ENCODE assay signal across 9 cellular contexts in genomic region chr3:96814581-96815567, GRCh38. TPM values are rescaled to one million over a fixed set of nuclear protein-coding genes. Genes with fewer than 3 reads are reported as not detected.
A peak's percentile ranks its signal among the peaks of the same experiment; 100 is the strongest.
DNase-seq lines count a peak whose midpoint lies in the region; ATAC-seq lines count a peak whose summit lies in the region.
"Had no signal": no experiment of that assay in that cellular context is flagged by ENCODE, and none has a peak within 500 bp of the region (broad histone marks: within the 10 kb centered on the region; RNA-seq: fewer than 3 reads in every experiment).

Gene EPHA6, plus strand, starts transcription at chr3:96814594.

- peak within 1 kb of the TSS; percentile 49 for H3K4me3 Mint-ChIP-seq in activated CD4-positive, alpha-beta T cell treated with anti-CD3 and anti-CD28 coated beads for 36 hours
- peak within 1 kb of the TSS; percentile 69 for H3K4me3 Mint-ChIP-seq in activated T-helper 2 cell treated with anti-CD3 and anti-CD28 coated beads, Interferon-gamma antibody, Interleukin-2, Interleukin-4, amounts not matched to agents 10 μg/mL and 5 μg/mL and 100 μg/mL, durations not matched to agents 14 hours and 24 hours and 36 hours (ENCODE audit: low read depth)
- H3K4me3 Mint-ChIP-seq in stimulated activated effector memory CD8-positive, alpha-beta T cell treated with anti-CD3 and anti-CD28 coated beads, Interleukin-12 subunit alpha, Interleukin-12 subunit beta, amount 100 ng/mL, for 72 hours: peak within 1 kb of the TSS; percentile 40
- no peak within 1 kb of the TSS for H3K4me3 Mint-ChIP-seq in immature natural killer cell

- POLR2A ChIA-PET in activated CD4-positive, alpha-beta T cell treated with anti-CD3 and anti-CD28 coated beads for 36 hours (lab: Charles Lee): no interaction called here

- peak; percentile 5 for DNase-seq in activated CD4-positive, alpha-beta T cell treated with anti-CD3 and anti-CD28 coated beads for 36 hours
- no peak for DNase-seq in activated CD4-positive, alpha-beta T cell treated with anti-CD3 and anti-CD28 coated beads for 1 hour
- no peak for DNase-seq in activated T-helper 2 cell treated with anti-CD3 and anti-CD28 coated beads, Interferon-gamma antibody, Interleukin-2, Interleukin-4, amounts not matched to agents 10 μg/mL and 5 μg/mL and 100 μg/mL, durations not matched to agents 14 hours and 24 hours and 36 hours (ENCODE audit: low spot score)
- no peak for DNase-seq in stimulated activated effector memory CD8-positive, alpha-beta T cell treated with anti-CD3 and anti-CD28 coated beads, Interleukin-12 subunit alpha, Interleukin-12 subunit beta, amount 100 ng/mL, for 72 hours (ENCODE audit: low spot score in 2 of 2)
- DNase-seq in SIG-M5 (lab: John Stamatoyannopoulos, UW): no peak
- DNase-seq in NAMALWA (ENCODE audit: low spot score): no peak
- DNase-seq in immature natural killer cell: no peak
- DNase-seq: DND-41 had no signal

- peaks cover 23% of the 10 kb centered on the region for H3K27me3 Mint-ChIP-seq in activated CD4-positive, alpha-beta T cell treated with anti-CD3 and anti-CD28 coated beads for 36 hours
- H3K27me3 Mint-ChIP-seq in activated T-helper 2 cell treated with anti-CD3 and anti-CD28 coated beads, Interferon-gamma antibody, Interleukin-2, Interleukin-4, amounts not matched to agents 10 μg/mL and 5 μg/mL and 100 μg/mL, durations not matched to agents 14 hours and 24 hours and 36 hours (ENCODE audit: low read depth): peaks cover 24% of the 10 kb centered on the region
- H3K27me3 Mint-ChIP-seq in immature natural killer cell (ENCODE audit: low read depth in 3 of 3): peaks cover 0 to 9% (median 3%) of the 10 kb centered on the region in 3 donors

- ATAC-seq in activated CD4-positive, alpha-beta T cell treated with anti-CD3 and anti-CD28 coated beads for 36 hours: no peak
- peak; percentile 19 for ATAC-seq in stimulated activated effector memory CD8-positive, alpha-beta T cell treated with anti-CD3 and anti-CD28 coated beads, Interleukin-12 subunit alpha, Interleukin-12 subunit beta, amount 100 ng/mL, for 72 hours

- intact Hi-C loops in activated CD4-positive, alpha-beta T cell treated with anti-CD3 and anti-CD28 coated beads for 36 hours (cut with DNase I, micrococcal nuclease): no loop called here
- intact Hi-C loops in activated T-helper 2 cell treated with anti-CD3 and anti-CD28 coated beads, Interferon-gamma antibody, Interleukin-2, Interleukin-4, amounts not matched to agents 10 μg/mL and 5 μg/mL and 100 μg/mL, durations not matched to agents 14 hours and 24 hours and 36 hours (cut with micrococcal nuclease): loop anchor here (5.0 kb wide), 1 partner anchor 793 kb away; no protein-coding TSS in a partner anchor

- peaks cover 11% of the 10 kb centered on the region for H3K4me1 Mint-ChIP-seq in activated CD4-positive, alpha-beta T cell treated with anti-CD3 and anti-CD28 coated beads for 36 hours
- peaks cover 10% of the 10 kb centered on the region for H3K4me1 Mint-ChIP-seq in activated T-helper 2 cell treated with anti-CD3 and anti-CD28 coated beads, Interferon-gamma antibody, Interleukin-2, Interleukin-4, amounts not matched to agents 10 μg/mL and 5 μg/mL and 100 μg/mL, durations not matched to agents 14 hours and 24 hours and 36 hours (ENCODE audit: low read depth)
- peaks cover 6% of the 10 kb centered on the region for H3K4me1 Mint-ChIP-seq in stimulated activated effector memory CD8-positive, alpha-beta T cell treated with anti-CD3 and anti-CD28 coated beads, Interleukin-12 subunit alpha, Interleukin-12 subunit beta, amount 100 ng/mL, for 72 hours
- H3K4me1 Mint-ChIP-seq in immature natural killer cell: peaks cover 0 to 9% of the 10 kb centered on the region in 2 donors

- H3K9me3 Mint-ChIP-seq in activated CD4-positive, alpha-beta T cell treated with anti-CD3 and anti-CD28 coated beads for 36 hours (ENCODE audit: low read depth): no peaks in the 10 kb centered on the region
- no peaks in the 10 kb centered on the region for H3K9me3 Mint-ChIP-seq in activated T-helper 2 cell treated with anti-CD3 and anti-CD28 coated beads, Interferon-gamma antibody, Interleukin-2, Interleukin-4, amounts not matched to agents 10 μg/mL and 5 μg/mL and 100 μg/mL, durations not matched to agents 14 hours and 24 hours and 36 hours
- H3K9me3 Mint-ChIP-seq in stimulated activated effector memory CD8-positive, alpha-beta T cell treated with anti-CD3 and anti-CD28 coated beads, Interleukin-12 subunit alpha, Interleukin-12 subunit beta, amount 100 ng/mL, for 72 hours: no peaks in the 10 kb centered on the region
- H3K9me3 Mint-ChIP-seq in immature natural killer cell: peaks cover 1 to 28% (median 12%) of the 10 kb centered on the region in 6 donors

- no peaks in the 10 kb centered on the region for H3K36me3 Mint-ChIP-seq in activated CD4-positive, alpha-beta T cell treated with anti-CD3 and anti-CD28 coated beads for 36 hours (ENCODE audit: low read depth)
- H3K36me3 Mint-ChIP-seq in activated T-helper 2 cell treated with anti-CD3 and anti-CD28 coated beads, Interferon-gamma antibody, Interleukin-2, Interleukin-4, amounts not matched to agents 10 μg/mL and 5 μg/mL and 100 μg/mL, durations not matched to agents 14 hours and 24 hours and 36 hours (ENCODE audit: low read depth): no peaks in the 10 kb centered on the region
- no peaks in the 10 kb centered on the region for H3K36me3 Mint-ChIP-seq in stimulated activated effector memory CD8-positive, alpha-beta T cell treated with anti-CD3 and anti-CD28 coated beads, Interleukin-12 subunit alpha, Interleukin-12 subunit beta, amount 100 ng/mL, for 72 hours
- peaks cover 0 to 5% (median 0%) of the 10 kb centered on the region in 3 donors for H3K36me3 Mint-ChIP-seq in immature natural killer cell

- H3K4me3 ChIP-seq in iPS-11a (ENCODE audit: low read depth, low read length): peak within 1 kb of the TSS; percentile 64

- CTCF ChIA-PET in activated CD4-positive, alpha-beta T cell treated with anti-CD3 and anti-CD28 coated beads for 36 hours (lab: Charles Lee): no interaction called here

- H3K27ac Mint-ChIP-seq in activated CD4-positive, alpha-beta T cell treated with anti-CD3 and anti-CD28 coated beads for 36 hours: no peak within 1 kb of the TSS
- H3K27ac Mint-ChIP-seq in activated T-helper 2 cell treated with anti-CD3 and anti-CD28 coated beads, Interferon-gamma antibody, Interleukin-2, Interleukin-4, amounts not matched to agents 10 μg/mL and 5 μg/mL and 100 μg/mL, durations not matched to agents 14 hours and 24 hours and 36 hours: no peak within 1 kb of the TSS
- no peak within 1 kb of the TSS for H3K27ac Mint-ChIP-seq in stimulated activated effector memory CD8-positive, alpha-beta T cell treated with anti-CD3 and anti-CD28 coated beads, Interleukin-12 subunit alpha, Interleukin-12 subunit beta, amount 100 ng/mL, for 72 hours
- H3K27ac Mint-ChIP-seq in immature natural killer cell: no peak within 1 kb of the TSS

RNA-seq across cellular contexts. Expression of gene EPHA6, which starts in this region (rescaled TPM):
- not detected for total RNA-seq in activated CD4-positive, alpha-beta T cell treated with anti-CD3 and anti-CD28 coated beads for 36 hours
- not detected in 2 replicates for total RNA-seq in activated T-helper 2 cell treated with anti-CD3 and anti-CD28 coated beads, Interferon-gamma antibody, Interleukin-2, Interleukin-4, amounts not matched to agents 10 μg/mL and 5 μg/mL and 100 μg/mL, durations not matched to agents 14 hours and 24 hours and 36 hours
- polyA plus RNA-seq in immature natural killer cell: not detected

Comparison
In these comparisons a context has a peak if more than half of its experiments do, and no peak if none do; other contexts are left out.
1. Peak in DNase-seq in activated CD4-positive, alpha-beta T cell treated with anti-CD3 and anti-CD28 coated beads for 36 hours; RNA of the gene not detected or under 1 TPM.
2. H3K4me3 Mint-ChIP-seq: peak in activated CD4-positive, alpha-beta T cell treated with anti-CD3 and anti-CD28 coated beads for 36 hours (single experiment), activated T-helper 2 cell treated with anti-CD3 and anti-CD28 coated beads, Interferon-gamma antibody, Interleukin-2, Interleukin-4, amounts not matched to agents 10 μg/mL and 5 μg/mL and 100 μg/mL, durations not matched to agents 14 hours and 24 hours and 36 hours (single experiment) and stimulated activated effector memory CD8-positive, alpha-beta T cell treated with anti-CD3 and anti-CD28 coated beads, Interleukin-12 subunit alpha, Interleukin-12 subunit beta, amount 100 ng/mL, for 72 hours (single experiment); none in immature natural killer cell (0 of 5).